In the genomic region with DNA sequence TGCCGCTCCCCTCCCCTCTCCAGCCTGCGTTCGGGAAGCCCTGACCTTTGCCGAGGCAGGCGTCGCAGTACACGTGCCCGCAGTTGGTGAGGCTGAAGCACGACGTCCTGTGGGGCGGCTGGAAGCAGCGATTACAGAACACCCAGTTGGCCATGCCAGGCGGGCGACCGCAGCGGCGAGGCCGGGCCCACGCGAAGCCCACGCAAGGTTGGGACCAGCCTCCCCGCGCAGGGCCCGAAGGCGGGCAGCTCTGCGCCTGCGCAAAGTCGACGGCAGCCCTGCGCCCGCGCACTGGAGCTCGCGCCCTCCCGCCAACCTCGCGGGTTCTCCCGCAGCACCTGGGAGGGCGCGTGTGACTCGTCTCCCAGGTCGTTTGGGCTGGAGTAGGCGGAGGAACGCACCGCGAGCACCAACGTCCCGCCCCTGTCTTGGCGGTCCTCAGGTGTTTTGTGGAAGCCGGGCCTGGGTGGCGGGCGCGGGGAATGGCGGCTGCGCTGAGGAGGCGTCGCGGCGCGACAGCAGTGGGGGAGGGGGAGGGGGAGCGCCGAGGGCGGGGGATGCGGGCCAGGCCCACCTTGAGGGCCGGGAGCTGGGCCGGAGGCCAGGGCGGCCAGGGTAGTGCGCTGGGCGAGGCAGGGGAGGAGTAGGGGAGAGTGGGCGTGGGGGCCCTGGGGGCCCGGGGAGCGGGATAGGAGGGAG, we compare ENCODE assay signal across 8 cellular contexts. TPM values are rescaled to one million over a fixed set of nuclear protein-coding genes. Genes with fewer than 3 reads are reported as not detected.
A peak's percentile ranks its signal among the peaks of the same experiment; 100 is the strongest.
DNase-seq lines count a peak whose midpoint lies in the region; ATAC-seq, FAIRE-seq and TF ChIP-seq lines count a peak whose summit lies in the region.

A gene with protein sequence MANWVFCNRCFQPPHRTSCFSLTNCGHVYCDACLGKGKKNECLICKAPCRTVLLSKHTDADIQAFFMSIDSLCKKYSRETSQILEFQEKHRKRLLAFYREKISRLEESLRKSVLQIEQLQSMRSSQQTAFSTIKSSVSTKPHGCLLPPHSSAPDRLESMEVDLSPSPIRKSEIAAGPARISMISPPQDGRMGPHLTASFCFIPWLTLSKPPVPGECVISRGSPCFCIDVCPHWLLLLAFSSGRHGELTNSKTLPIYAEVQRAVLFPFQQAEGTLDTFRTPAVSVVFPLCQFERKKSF (minus strand): TSS at position 254 of the 699 bp plus-strand sequence. CDS start 100 bp downstream, at position 154.

- H4K8ac ChIP-seq in H1 (ENCODE audit: extremely low read depth, insufficient read depth, low read length), result peak within 1 kb of the TSS; percentile 92

- no peak within 1 kb of the TSS; the same call in 1 of the 2 replicates for H2BK5ac ChIP-seq in H1 (ENCODE audit: low read depth, low read length)

- peak within 1 kb of the TSS; percentile 42 for H3K4me3 ChIP-seq in BJ (ENCODE audit: low read depth, low read length)
- peak within 1 kb of the TSS; percentile 38 to 62 (median 54) for H3K4me3 ChIP-seq in H1 (ENCODE audit: extremely low read depth in 1 of 4, insufficient read depth in 2 of 4, low read depth in 3 of 4, low read length in 4 of 4)
- peak within 1 kb of the TSS; percentile 27 for H3K4me3 ChIP-seq in neural progenitor cell
- H3K4me3 ChIP-seq in aorta (ENCODE audit: low read length in 2 of 2), result no peak within 1 kb of the TSS

- H2BK20ac ChIP-seq in H1 (ENCODE audit: low read length), result 0 out of 2 replicates have a peak within 1 kb of the TSS, but pooled peaks have one; percentile 18

- FAIRE-seq in H1 (lab: Jason Lieb, UNC), result no peak

- TF ChIP-seq RAD21 in H1 (IDR thresholded peaks at IDR 0.05 in 1 of 2, conservative IDR thresholded peaks at IDR 0.05 in 1 of 2; ENCODE audit: low read depth in 2 of 2, low read length in 2 of 2), result no peak

- H3K18ac ChIP-seq in H1 (ENCODE audit: extremely low read depth, low read length), result peak within 1 kb of the TSS; percentile 71

- no peaks in the 10 kb centered on the region for H3K4me1 Mint-ChIP-seq in activated B cell treated with CpG ODN at 0.5 μM for 24 hours
- peaks cover 22% of the 10 kb centered on the region for H3K4me1 Mint-ChIP-seq in neural progenitor cell

- H2BK120ac ChIP-seq in H1 (replicated peaks; ENCODE audit: low read depth, low read length), result no peak within 1 kb of the TSS

- H4K5ac ChIP-seq in H1 (ENCODE audit: insufficient read length, low read depth, low read length), result no peak within 1 kb of the TSS

- H3K4me2 ChIP-seq in H1 (ENCODE audit: insufficient read depth in 1 of 2, low read depth in 2 of 2, low read length in 2 of 2), result peak within 1 kb of the TSS; percentile 68
- peak within 1 kb of the TSS; percentile 70 for H3K4me2 ChIP-seq in neural progenitor cell

- peaks cover 2% of the 10 kb centered on the region; the same call in 1 of the 2 replicates for H3K23me2 ChIP-seq in H1 (ENCODE audit: low read depth, low read length)

- H3K56ac ChIP-seq in H1 (replicated peaks; ENCODE audit: insufficient read length, low read depth, low read length), result no peak within 1 kb of the TSS

- H2BK15ac ChIP-seq in H1 (ENCODE audit: low read length), result no peak within 1 kb of the TSS

- no peaks in the 10 kb centered on the region for H3K36me3 Mint-ChIP-seq in activated B cell treated with CpG ODN at 0.5 μM for 24 hours (ENCODE audit: low read depth)
- no peaks in the 10 kb centered on the region for H3K36me3 Mint-ChIP-seq in neural progenitor cell

- in situ Hi-C loops in GM13976 (cut with MboI; ENCODE audit: low sequenced_read_pairs, unreplicated experiment), result no loop called here

- H3K9me3 Mint-ChIP-seq in activated B cell treated with CpG ODN at 0.5 μM for 24 hours (no peaks in the 10 kb centered on the region), neural progenitor cell (peaks cover 3% of the 10 kb centered on the region)

- peak within 1 kb of the TSS; percentile 91 for H3K4ac ChIP-seq in H1 (replicated peaks; ENCODE audit: insufficient read length, low read depth, low read length)

- H3K9me3 ChIP-seq in H1 (ENCODE audit: insufficient read depth in 2 of 2, low read depth in 1 of 2, low read length in 1 of 2) (no peaks in the 10 kb centered on the region; a peak in 1 of 4 replicates), neural progenitor cell (ENCODE audit: low read depth) (no peaks in the 10 kb centered on the region), aorta (ENCODE audit: control insufficient read depth, low read length) (no peaks in the 10 kb centered on the region)

- no peaks in the 10 kb centered on the region for H3K36me3 ChIP-seq in BJ (ENCODE audit: control insufficient read depth, insufficient read depth, low read length)
- H3K36me3 ChIP-seq in H1 (ENCODE audit: control insufficient read depth in 2 of 4, insufficient read depth in 4 of 4, low read length in 3 of 4), result no peaks in the 10 kb centered on the region
- no peaks in the 10 kb centered on the region for H3K36me3 ChIP-seq in neural progenitor cell
- H3K36me3 ChIP-seq in aorta (ENCODE audit: control insufficient read depth in 1 of 2, insufficient read depth in 2 of 2, low read length in 1 of 2), result no peaks in the 10 kb centered on the region

- H2AK5ac ChIP-seq in H1 (ENCODE audit: low read depth, low read length), result no peak within 1 kb of the TSS

- no peaks in the 10 kb centered on the region for H3K79me1 ChIP-seq in H1 (ENCODE audit: low read depth, low read length)

- H2BK12ac ChIP-seq in H1 (ENCODE audit: low read depth, low read length), result peak within 1 kb of the TSS; percentile 97

- no peak for TF ChIP-seq EP300 in H1 (IDR thresholded peaks at IDR 0.05; ENCODE audit: borderline replicate concordance in 1 of 2, low read depth in 2 of 2, low read length in 2 of 2)

- H3K23ac ChIP-seq in H1 (ENCODE audit: insufficient read length), result no peak within 1 kb of the TSS

- H3K27ac Mint-ChIP-seq in activated B cell treated with CpG ODN at 0.5 μM for 24 hours, result no peak within 1 kb of the TSS
- H3K27ac Mint-ChIP-seq in neural progenitor cell, result no peak within 1 kb of the TSS

- DNase-seq in BJ (ENCODE audit: low read depth) (no peak), activated B cell treated with CpG ODN at 0.5 μM for 24 hours (peak; percentile 36), H1 (ENCODE audit: low read depth in 1 of 2, low spot score in 2 of 2) (peak in 1 of 2 experiments; percentile 80), neural progenitor cell (ENCODE audit: low spot score) (peak; percentile 39), aorta (no peak), GM13976 (ENCODE audit: low spot score) (no peak)

- H3K9ac ChIP-seq in H1 (replicated peaks in 1 of 4; ENCODE audit: extremely low read depth in 1 of 4, low read depth in 3 of 4, low read length in 3 of 4) (no peak within 1 kb of the TSS), neural progenitor cell (no peak within 1 kb of the TSS)

- ATAC-seq in activated B cell treated with CpG ODN at 0.5 μM for 24 hours (ENCODE audit: low read depth), result peak; percentile 40
- ATAC-seq in aorta (ENCODE audit: low FRiP score), result peak; percentile 59
- ATAC-seq in HG02678 (IDR thresholded peaks at IDR 0.05; ENCODE audit: unreplicated experiment), result no peak
- no peak for ATAC-seq in GM18505 (IDR thresholded peaks at IDR 0.05; ENCODE audit: unreplicated experiment)

- 27% methylated on average over 10 of the region's 72 CpGs; no CpG with 5 or more reads in 1 of the 2 experiments for WGBS in H1 (ENCODE audit: extremely low coverage in 1 of 2, insufficient coverage in 1 of 2, insufficient read length in 1 of 2, insufficient replicate concordance in 2 of 2, low coverage in 1 of 2, low lambda C conversion rate in 2 of 2, missing lambda C conversion rate in 1 of 2), 2 experiments
- WGBS in aorta, 2 donors, result 14 to 21% methylated on average over 52 to 71 of the region's 72 CpGs

- TF ChIP-seq CTCF in BJ (IDR thresholded peaks at IDR 0.05; ENCODE audit: insufficient read depth, low read depth, low read length), result no peak
- TF ChIP-seq CTCF in activated B cell treated with CpG ODN at 0.5 μM for 24 hours (IDR thresholded peaks at IDR 0.05), result no peak
- TF ChIP-seq CTCF in H1 (IDR thresholded peaks at IDR 0.05; ENCODE audit: control extremely low read depth in 1 of 3, insufficient read depth in 1 of 3, low read depth in 1 of 3, low read length in 3 of 3), result no peak
- TF ChIP-seq CTCF in neural progenitor cell (IDR thresholded peaks at IDR 0.05), result no peak
- TF ChIP-seq CTCF in GM13976 (IDR thresholded peaks at IDR 0.05; ENCODE audit: borderline replicate concordance, control extremely low read depth, extremely low read depth, insufficient read depth, missing control alignments), result no peak

- H3K14ac ChIP-seq in H1 (ENCODE audit: insufficient read length), result no peak within 1 kb of the TSS

- H3K27me3 Mint-ChIP-seq in activated B cell treated with CpG ODN at 0.5 μM for 24 hours (peaks cover 32% of the 10 kb centered on the region), neural progenitor cell (ENCODE audit: insufficient read depth, low read depth) (peaks cover 10% of the 10 kb centered on the region)

- H3K4me1 ChIP-seq in H1 (replicated peaks in 1 of 4; ENCODE audit: control insufficient read depth in 3 of 4, insufficient read depth in 4 of 4, low read length in 3 of 4) (peaks cover 0 to 4% (median 0%) of the 10 kb centered on the region in 4 experiments; a peak in 1 of 7 replicates), neural progenitor cell (no peaks in the 10 kb centered on the region), aorta (ENCODE audit: control insufficient read depth in 1 of 2, insufficient read depth in 2 of 2, low read length in 2 of 2) (no peaks in the 10 kb centered on the region)

- H3K27me3 ChIP-seq in BJ (ENCODE audit: control insufficient read depth, insufficient read depth, low read length), result peaks cover 8% of the 10 kb centered on the region
- peaks cover 6 to 21% (median 16%) of the 10 kb centered on the region in 4 experiments for H3K27me3 ChIP-seq in H1 (replicated peaks in 1 of 4; ENCODE audit: control insufficient read depth in 3 of 4, extremely low read depth in 1 of 4, insufficient read depth in 3 of 4, low read length in 3 of 4)
- H3K27me3 ChIP-seq in neural progenitor cell, result peaks cover 90% of the 10 kb centered on the region
- peaks cover 0 to 3% of the 10 kb centered on the region in 2 donors for H3K27me3 ChIP-seq in aorta (ENCODE audit: control insufficient read depth in 1 of 2, insufficient read depth in 2 of 2, low read length in 1 of 2)

- CTCF ChIA-PET in BJ (lab: Yijun Ruan, JAX), result interaction anchor here (0.7 kb wide), 1 partner anchor 10 kb away, joined by 3 read pairs; no protein-coding TSS in a partner anchor
- CTCF ChIA-PET in activated B cell treated with CpG ODN at 0.5 μM for 24 hours (lab: Charles Lee), result no interaction called here
- CTCF ChIA-PET in H1 (lab: Charles Lee; ENCODE audit: partially characterized antibody), result no interaction called here

- peak within 1 kb of the TSS; percentile 98; the same call in 1 of the 2 replicates for H2AFZ ChIP-seq in H1 (ENCODE audit: low read length)
- H2AFZ ChIP-seq in neural progenitor cell (replicated peaks), result peak within 1 kb of the TSS; percentile 95

- H4K20me1 ChIP-seq in H1 (replicated peaks in 1 of 2; ENCODE audit: control insufficient read depth in 1 of 2, insufficient read depth in 2 of 2, low read length in 2 of 2) (no peaks in the 10 kb centered on the region), neural progenitor cell (ENCODE audit: low read depth) (no peaks in the 10 kb centered on the region)

- TF ChIP-seq POLR2A in H1 (IDR thresholded peaks at IDR 0.05; ENCODE audit: control extremely low read depth in 1 of 2, low read depth in 2 of 2, low read length in 2 of 2), result no peak
- TF ChIP-seq POLR2A in GM18505 (IDR thresholded peaks at IDR 0.05; ENCODE audit: borderline replicate concordance, extremely low read depth, insufficient read depth, insufficient read length), result no peak

- peak within 1 kb of the TSS; percentile 74 for H4K91ac ChIP-seq in H1 (replicated peaks; ENCODE audit: insufficient read length, low read length)

- intact Hi-C loops in activated B cell treated with CpG ODN at 0.5 μM for 24 hours (cut with micrococcal nuclease) (no loop called here), aorta (cut with DNase I) (no loop called here)

- H3K4me3 Mint-ChIP-seq in activated B cell treated with CpG ODN at 0.5 μM for 24 hours (peak within 1 kb of the TSS; percentile 69), neural progenitor cell (no peak within 1 kb of the TSS)

- H3F3A ChIP-seq in neural progenitor cell (ENCODE audit: low read depth), result no peaks in the 10 kb centered on the region

- no peaks in the 10 kb centered on the region for H3K79me2 ChIP-seq in H1 (ENCODE audit: control insufficient read depth in 1 of 2, insufficient read depth in 2 of 2, low read length in 2 of 2)
- H3K79me2 ChIP-seq in neural progenitor cell (ENCODE audit: low read depth), result no peaks in the 10 kb centered on the region

- POLR2A ChIA-PET in BJ (lab: Charles Lee) (no interaction called here), activated B cell treated with CpG ODN at 0.5 μM for 24 hours (lab: Charles Lee) (interaction anchor here (0.8 kb wide), 1 partner anchor 87 kb away, joined by 3 read pairs; no protein-coding TSS in a partner anchor), H1 (lab: Charles Lee; ENCODE audit: partially characterized antibody) (interaction anchor here (0.9 to 1.7 kb wide), 4 partner anchors 8 to 97 kb away, joined by 4 to 7 read pairs (median 4); no protein-coding TSS in a partner anchor)

- H3K27ac ChIP-seq in H1 (ENCODE audit: low read depth, low read length) (no peak within 1 kb of the TSS), neural progenitor cell (no peak within 1 kb of the TSS), aorta (ENCODE audit: low read depth in 1 of 2, low read length in 2 of 2) (no peak within 1 kb of the TSS)

RNA-seq across cellular contexts. Expression of the gene that starts here (rescaled TPM):
- polyA plus RNA-seq in BJ (2011; rRNA removed) (2.9 TPM in 2 replicates), H1 (2011; rRNA removed) (3.7 and 5.4 TPM in 2 replicates), aorta (under 1 TPM in 1 of 2 donors, not detected in 1; 0.74 TPM)
- polyA minus RNA-seq in BJ (2011; rRNA and poly(A)+ RNA removed), result 0.57 and 2.0 TPM in 2 replicates
- total RNA-seq in activated B cell treated with CpG ODN at 0.5 μM for 24 hours (2.1 and 2.4 TPM in 2 replicates), neural progenitor cell (ENCODE audit: low replicate concordance) (3.4 and 3.7 TPM in 2 replicates), aorta (1 to 10 TPM; 1.3 to 8.9 TPM)
- 3.4 and 3.9 TPM in 2 replicates for total RNA-seq in H1 (2021; fragmentation: NEBNext Ultra II Directional; extraction: Animal tissue kit (Norgen Biotek cat#: 25700))
- 4.5 TPM for polyA plus RNA-seq in H1 (2011; cell fraction: cytosol; rRNA removed)
- 8.3 TPM for polyA plus RNA-seq in H1 (2011; cell fraction: nucleus; rRNA removed)
- 4.8 to 8.3 TPM (median 7.1 TPM) in 4 replicates for polyA plus RNA-seq in H1 (2012, experiment 1 of 2)
- polyA plus RNA-seq in H1 (2012, experiment 2 of 2), result 3.2 TPM
- polyA plus RNA-seq in H1 (2013, experiment 1 of 2), result 5.7 TPM
- polyA plus RNA-seq in H1 (2013, experiment 2 of 2), result 6.7 TPM
- 0.82 and 4.0 TPM in 2 replicates for polyA minus RNA-seq in H1 (2011; rRNA and poly(A)+ RNA removed)
- polyA minus RNA-seq in H1 (2011; cell fraction: cytosol; rRNA and poly(A)+ RNA removed), result 4.0 TPM
- polyA minus RNA-seq in H1 (2011; cell fraction: nucleus; rRNA and poly(A)+ RNA removed), result 4.8 TPM

Comparison
In these comparisons a context has a peak if more than half of its experiments do, and no peak if none do; other contexts are left out.
1. DNase-seq: peak in activated B cell treated with CpG ODN at 0.5 μM for 24 hours (single experiment) and neural progenitor cell (single experiment); none in BJ (single experiment), aorta (0 of 2) and GM13976 (single experiment).
2. H3K4me3 ChIP-seq: peak in BJ (single experiment), H1 (4 of 4) and neural progenitor cell (single experiment); none in aorta (0 of 2).
3. ATAC-seq: peak in activated B cell treated with CpG ODN at 0.5 μM for 24 hours (single experiment) and aorta (single experiment); none in HG02678 (single experiment) and GM18505 (single experiment).